In genomic region chr2:226300487-226300886, GRCh38 we compare ENCODE assay signal across 16 cellular contexts.
DNase-seq lines count a peak whose midpoint lies in the region; ATAC-seq and TF ChIP-seq lines count a peak whose summit lies in the region.
"Had no signal": no experiment of that assay in that cellular context is flagged by ENCODE, and none has a peak within 500 bp of the region (broad histone marks: within the 10 kb centered on the region; RNA-seq: fewer than 3 reads in every experiment).

No MANE protein-coding gene starts in this region.

- DNase-seq in nephron progenitor cell: no peak
- no peak for DNase-seq in NCI-H146 (lab: John Stamatoyannopoulos, UW)
- no peak for DNase-seq in DMS114 treated with DMSO at 0.1 percent for 48 hours (lab: John Stamatoyannopoulos, UW; ENCODE audit: unreplicated experiment)
- no peak for DNase-seq in NCI-H2171 treated with DMSO at 0.1 percent for 48 hours (lab: John Stamatoyannopoulos, UW)
- DNase-seq: CD8-positive, alpha-beta memory T cell; NCI-H1417 treated with DMSO at 0.1 percent for 48 hours; NCI-H510A treated with DMSO at 0.1 percent for 48 hours; ovary; SJCRH30; spleen had no signal

- no peaks in the 10 kb centered on the region for H3F3A ChIP-seq in DOHH2 (ENCODE audit: control insufficient read depth, insufficient read depth)

- H3K36me3 ChIP-seq in DOHH2 (ENCODE audit: control insufficient read depth, low read length) (no peaks in the 10 kb centered on the region), KMS-11 (ENCODE audit: insufficient read depth) (no peaks in the 10 kb centered on the region)
- H3K36me3 ChIP-seq: HAP-1, ovary, SJCRH30, spleen had no signal

- H3K9ac ChIP-seq in KMS-11: no peak overlapping the region

- no peak overlapping the region for H3K27ac Mint-ChIP-seq in nephron progenitor cell
- H3K27ac Mint-ChIP-seq: CD8-positive, alpha-beta memory T cell had no signal

- TF ChIP-seq CTCF in DOHH2 (IDR thresholded peaks at IDR 0.05; ENCODE audit: low read depth, low read length, poor library complexity, severe bottlenecking) (no peak), KMS-11 (conservative IDR thresholded peaks at IDR 0.05; ENCODE audit: low read depth, low read length) (no peak), nephron progenitor cell (IDR thresholded peaks at IDR 0.05) (no peak)

- H3K4me2 ChIP-seq in DOHH2 (ENCODE audit: low read length) (peak overlapping the region; percentile 25; the same call in 1 of the 2 replicates), KMS-11 (peak overlapping the region; percentile 77)
- H3K4me2 ChIP-seq: A549 had no signal

- H3K27me3 Mint-ChIP-seq in nephron progenitor cell (ENCODE audit: low read depth, poor library complexity): peaks cover 4% of the 10 kb centered on the region

- H3K27me3 ChIP-seq in DOHH2 (ENCODE audit: control insufficient read depth, low read length) (no peaks in the 10 kb centered on the region), KMS-11 (ENCODE audit: insufficient read depth, low read depth) (no peaks in the 10 kb centered on the region)
- H3K27me3 ChIP-seq: ovary, SJCRH30, spleen had no signal

- H3K27ac ChIP-seq in DOHH2 (ENCODE audit: low read depth, low read length): no peak overlapping the region
- peak overlapping the region; percentile 52 for H3K27ac ChIP-seq in KMS-11
- H3K27ac ChIP-seq: A549, ovary, SJCRH30, spleen had no signal

- H3K36me3 Mint-ChIP-seq in nephron progenitor cell (ENCODE audit: low read depth): no peaks in the 10 kb centered on the region
- H3K36me3 Mint-ChIP-seq: CD8-positive, alpha-beta memory T cell had no signal

- H3K79me2 ChIP-seq in DOHH2 (ENCODE audit: control insufficient read depth, low read length) (no peaks in the 10 kb centered on the region), KMS-11 (ENCODE audit: insufficient read depth, low read depth) (no peaks in the 10 kb centered on the region)

- ATAC-seq in GM19328 (IDR thresholded peaks at IDR 0.05; ENCODE audit: unreplicated experiment) (peak; percentile 82), HG02571 (IDR thresholded peaks at IDR 0.05; ENCODE audit: unreplicated experiment) (peak; percentile 81)
- ATAC-seq: A549 had no signal

- peaks cover 25% of the 10 kb centered on the region for H3K4me1 ChIP-seq in DOHH2 (ENCODE audit: control insufficient read depth, low read length)
- H3K4me1 ChIP-seq in KMS-11 (ENCODE audit: low read depth, poor library complexity, severe bottlenecking): peaks cover 28% of the 10 kb centered on the region
- H3K4me1 ChIP-seq: A549, HAP-1, spleen had no signal

- no peak overlapping the region for H3K4me3 Mint-ChIP-seq in nephron progenitor cell
- H3K4me3 Mint-ChIP-seq: CD8-positive, alpha-beta memory T cell had no signal

- no peak overlapping the region for H3K4me3 ChIP-seq in DOHH2 (ENCODE audit: low read length)
- H3K4me3 ChIP-seq in KMS-11 (IDR thresholded peaks at IDR 0.05; ENCODE audit: insufficient read depth, low read depth, low read length): no peak overlapping the region
- H3K4me3 ChIP-seq: A549, HAP-1, ovary, SJCRH30, spleen had no signal

- H3K9me2 ChIP-seq in DOHH2 (replicated peaks; ENCODE audit: control insufficient read depth, low read length): no peaks in the 10 kb centered on the region

- no peaks in the 10 kb centered on the region for H3K9me3 Mint-ChIP-seq in nephron progenitor cell

- no peaks in the 10 kb centered on the region for H4K20me1 ChIP-seq in DOHH2 (ENCODE audit: control insufficient read depth, insufficient read depth, low read depth, low read length)
- H4K20me1 ChIP-seq in KMS-11 (ENCODE audit: insufficient read depth): no peaks in the 10 kb centered on the region

- peak overlapping the region; percentile 6; the same call in 1 of the 2 replicates for H2AFZ ChIP-seq in KMS-11 (ENCODE audit: low read depth)

- H3K9me3 ChIP-seq in DOHH2 (ENCODE audit: control insufficient read depth, insufficient read depth, low read length): no peaks in the 10 kb centered on the region
- H3K9me3 ChIP-seq: HAP-1, ovary, spleen had no signal

- no peaks in the 10 kb centered on the region for H3K4me1 Mint-ChIP-seq in nephron progenitor cell
- H3K4me1 Mint-ChIP-seq: CD8-positive, alpha-beta memory T cell had no signal
